ENCODE assay signal across 1 cellular context in genomic region chr2:35415282-35415681, GRCh38.
TF ChIP-seq lines count a peak whose summit lies in the region.

No MANE protein-coding gene starts in this region.

TF ChIP-seq in HepG2, 621 proteins besides CTCF, POLR2A, EP300 and RAD21 (continued from another document):
- TF ChIP-seq, protein P1, sequence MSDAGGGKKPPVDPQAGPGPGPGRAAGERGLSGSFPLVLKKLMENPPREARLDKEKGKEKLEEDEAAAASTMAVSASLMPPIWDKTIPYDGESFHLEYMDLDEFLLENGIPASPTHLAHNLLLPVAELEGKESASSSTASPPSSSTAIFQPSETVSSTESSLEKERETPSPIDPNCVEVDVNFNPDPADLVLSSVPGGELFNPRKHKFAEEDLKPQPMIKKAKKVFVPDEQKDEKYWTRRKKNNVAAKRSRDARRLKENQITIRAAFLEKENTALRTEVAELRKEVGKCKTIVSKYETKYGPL (CRISPR knock-in tag; IDR thresholded peaks at IDR 0.05), result no peak
- no peak for TF ChIP-seq FOXM1 (CRISPR knock-in tag; IDR thresholded peaks at IDR 0.05)
- no peak for TF ChIP-seq ZNF138 (CRISPR knock-in tag; IDR thresholded peaks at IDR 0.05; ENCODE audit: low read depth)
- no peak for TF ChIP-seq ATF4 (CRISPR knock-in tag; IDR thresholded peaks at IDR 0.05)
- no peak for TF ChIP-seq ATM (IDR thresholded peaks at IDR 0.05; ENCODE audit: borderline replicate concordance)
- TF ChIP-seq REL (CRISPR knock-in tag; conservative IDR thresholded peaks at IDR 0.05), result no peak
- no peak for TF ChIP-seq HMG20B (CRISPR knock-in tag; conservative IDR thresholded peaks at IDR 0.05)
- no peak for TF ChIP-seq HHEX (CRISPR knock-in tag; IDR thresholded peaks at IDR 0.05)
- TF ChIP-seq ZSCAN31 (CRISPR knock-in tag; IDR thresholded peaks at IDR 0.05; ENCODE audit: low read depth), result no peak
